Comparison of ENCODE assay signal across 9 cellular contexts in genomic region chr2:43168016-43168369, GRCh38. TPM values are rescaled to one million over a fixed set of nuclear protein-coding genes. Genes with fewer than 3 reads are reported as not detected.
DNase-seq lines count a peak whose midpoint lies in the region; ATAC-seq and TF ChIP-seq lines count a peak whose summit lies in the region.
"Had no signal": no experiment of that assay in that cellular context is flagged by ENCODE, and none has a peak within 500 bp of the region (broad histone marks: within the 10 kb centered on the region; RNA-seq: fewer than 3 reads in every experiment).

No MANE protein-coding gene starts in this region.

- peak overlapping the region; percentile 22 for H3K23ac ChIP-seq in neuronal stem cell (ENCODE audit: low read depth, low read length, poor library complexity)

- no peaks in the 10 kb centered on the region for H3K9me2 ChIP-seq in OCI-LY1 (ENCODE audit: low read depth, low read length)

- peak overlapping the region; percentile 93 for H2BK12ac ChIP-seq in neuronal stem cell (ENCODE audit: low read length)

- H3K4me2 ChIP-seq in OCI-LY1 (ENCODE audit: low read length): peak overlapping the region; percentile 54; the same call in 1 of the 2 replicates
- H3K4me2 ChIP-seq in neuronal stem cell (ENCODE audit: insufficient read depth, low read length, poor library complexity, severe bottlenecking): no peak overlapping the region

- CTCF ChIA-PET in CD4-positive, alpha-beta T cell (lab: Charles Lee): interaction anchor here (0.9 to 4.6 kb wide), 5 partner anchors 26 to 60 kb away, joined by 4 to 38 read pairs (median 24); partner anchors contain the start of gene ZFP36L2

- no peak overlapping the region for H3K14ac ChIP-seq in neuronal stem cell (ENCODE audit: low read length)

- peak overlapping the region; percentile 94 for H2BK120ac ChIP-seq in neuronal stem cell (ENCODE audit: low read depth, low read length)

- H4K20me1 ChIP-seq in OCI-LY1 (ENCODE audit: insufficient read depth, low read length): no peaks in the 10 kb centered on the region

- intact Hi-C loops in CD4-positive, alpha-beta T cell (cut with DNase I, micrococcal nuclease): loop anchor here in 1 of 2 experiments (2.0 kb wide), 1 partner anchor 39 kb away; no protein-coding TSS in a partner anchor

- H3K4me3 Mint-ChIP-seq in CD4-positive, alpha-beta T cell: peak overlapping the region; percentile 69

- H3F3A ChIP-seq in OCI-LY1 (ENCODE audit: insufficient read depth, low read length): no peaks in the 10 kb centered on the region

- H3K27ac Mint-ChIP-seq in CD4-positive, alpha-beta T cell: peak overlapping the region; percentile 97

- peak overlapping the region; percentile 100 for H2BK15ac ChIP-seq in neuronal stem cell (ENCODE audit: low read length)

- H3K27ac ChIP-seq in CD4-positive, alpha-beta T cell (ENCODE audit: low read depth, low read length): peak overlapping the region; percentile 76
- H3K27ac ChIP-seq in OCI-LY1 (ENCODE audit: low read depth, low read length, poor library complexity, severe bottlenecking) (peak overlapping the region; percentile 92), duodenal mucosa (ENCODE audit: low read depth, low read length) (peak overlapping the region; percentile 63), neuronal stem cell (replicated peaks; ENCODE audit: low read length) (no peak overlapping the region)

- H3K9me3 Mint-ChIP-seq in CD4-positive, alpha-beta T cell: no peaks in the 10 kb centered on the region

- H3K9ac ChIP-seq in OCI-LY1 (ENCODE audit: low read length): peak overlapping the region; percentile 67; the same call in 1 of the 2 replicates
- H3K9ac ChIP-seq in duodenal mucosa (ENCODE audit: low read depth in 1 of 2, low read length in 2 of 2): peak overlapping the region; percentile 40 to 49
- H3K9ac ChIP-seq in neuronal stem cell (ENCODE audit: low read depth, low read length, poor library complexity): peak overlapping the region; percentile 18

- H2BK5ac ChIP-seq in neuronal stem cell (ENCODE audit: low read length): peak overlapping the region; percentile 4

- H3K79me1 ChIP-seq in neuronal stem cell (ENCODE audit: low read depth, low read length): peaks cover 4% of the 10 kb centered on the region

- no peaks in the 10 kb centered on the region for H3K27me3 ChIP-seq in CD4-positive, alpha-beta T cell (ENCODE audit: control insufficient read depth, insufficient read depth, low read length)
- H3K27me3 ChIP-seq in OCI-LY1 (ENCODE audit: insufficient read depth, low read length): no peaks in the 10 kb centered on the region
- H3K27me3 ChIP-seq in duodenal mucosa (ENCODE audit: control insufficient read depth in 1 of 2, insufficient read depth in 2 of 2, low read length in 2 of 2): no peaks in the 10 kb centered on the region
- H3K27me3 ChIP-seq in neuronal stem cell (ENCODE audit: control insufficient read depth in 3 of 3, insufficient read depth in 3 of 3, low read depth in 1 of 3, low read length in 3 of 3): no peaks in the 10 kb centered on the region

- peak overlapping the region; percentile 59 for H3K4ac ChIP-seq in neuronal stem cell (ENCODE audit: low read length)

- H3K36me3 ChIP-seq in OCI-LY1 (ENCODE audit: insufficient read depth, low read length) (no peaks in the 10 kb centered on the region), duodenal mucosa (ENCODE audit: control insufficient read depth in 1 of 2, insufficient read depth in 2 of 2, low read length in 2 of 2) (no peaks in the 10 kb centered on the region), neuronal stem cell (replicated peaks in 1 of 2; ENCODE audit: control insufficient read depth in 2 of 2, insufficient read depth in 2 of 2, low read length in 2 of 2) (no peaks in the 10 kb centered on the region)

- no peak for ATAC-seq in CD4-positive, alpha-beta T cell (ENCODE audit: poor library complexity)
- ATAC-seq in HG03521 (IDR thresholded peaks at IDR 0.05; ENCODE audit: unreplicated experiment) (no peak), HG03159 (IDR thresholded peaks at IDR 0.05; ENCODE audit: unreplicated experiment) (no peak)

- H4K8ac ChIP-seq in neuronal stem cell (ENCODE audit: low read depth, low read length): no peak overlapping the region

- WGBS in neuronal stem cell (ENCODE audit: extremely low coverage in 2 of 2, insufficient read length in 2 of 2, insufficient replicate concordance in 1 of 2), 2 donors: no CpG with 5 or more reads among the region's 1 CpG

- peaks cover 79% of the 10 kb centered on the region for H3K4me1 Mint-ChIP-seq in CD4-positive, alpha-beta T cell (ENCODE audit: low read depth)

- H2AK5ac ChIP-seq in neuronal stem cell (ENCODE audit: low read depth, low read length): peak overlapping the region; percentile 48

- H4K91ac ChIP-seq in neuronal stem cell (ENCODE audit: low read depth, low read length, poor library complexity): peak overlapping the region; percentile 83

- no peaks in the 10 kb centered on the region for H3K27me3 Mint-ChIP-seq in CD4-positive, alpha-beta T cell

- no peak for DNase-seq in CD4-positive, alpha-beta T cell
- no peak for DNase-seq in neuronal stem cell (ENCODE audit: low spot score)
- DNase-seq in superior temporal gyrus (ENCODE audit: extremely low spot score): no peak
- DNase-seq in NCI-H1930 (lab: John Stamatoyannopoulos, UW): no peak
- DNase-seq: NCI-H2029 had no signal

- no peaks in the 10 kb centered on the region for H3K9me3 ChIP-seq in CD4-positive, alpha-beta T cell (ENCODE audit: control insufficient read depth, low read length)
- H3K9me3 ChIP-seq in OCI-LY1 (ENCODE audit: low read length) (no peaks in the 10 kb centered on the region), duodenal mucosa (ENCODE audit: control insufficient read depth in 1 of 2, low read length in 2 of 2) (no peaks in the 10 kb centered on the region), neuronal stem cell (replicated peaks in 1 of 2; ENCODE audit: control insufficient read depth in 2 of 2, insufficient read depth in 1 of 2, low read depth in 1 of 2, low read length in 2 of 2) (no peaks in the 10 kb centered on the region)

- no peaks in the 10 kb centered on the region for H3K79me2 ChIP-seq in OCI-LY1 (ENCODE audit: insufficient read depth, low read length)

- H3K18ac ChIP-seq in neuronal stem cell (ENCODE audit: low read length): peak overlapping the region; percentile 69

- H3K4me3 ChIP-seq in OCI-LY1 (ENCODE audit: low read depth, low read length, poor library complexity, severe bottlenecking) (no peak overlapping the region), duodenal mucosa (ENCODE audit: low read depth in 1 of 2, low read length in 2 of 2) (no peak overlapping the region), neuronal stem cell (ENCODE audit: low read length in 2 of 2) (no peak overlapping the region)

- no peak overlapping the region for H2AFZ ChIP-seq in OCI-LY1 (ENCODE audit: low read length)
- H2AFZ ChIP-seq in neuronal stem cell (ENCODE audit: low read length): peak overlapping the region; percentile 81

- TF ChIP-seq CTCF in CD4-positive, alpha-beta T cell (IDR thresholded peaks at IDR 0.05): no peak
- no peak for TF ChIP-seq CTCF in OCI-LY1 (IDR thresholded peaks at IDR 0.05; ENCODE audit: low read length)

- H3K36me3 Mint-ChIP-seq in CD4-positive, alpha-beta T cell (ENCODE audit: low read depth): no peaks in the 10 kb centered on the region

- POLR2A ChIA-PET in CD4-positive, alpha-beta T cell (lab: Charles Lee): interaction anchor here (1.0 to 16.1 kb wide), 4 partner anchors 9 to 53 kb away, joined by 3 to 790 read pairs (median 48); partner anchors contain the start of gene ZFP36L2

- H3K4me1 ChIP-seq in OCI-LY1 (ENCODE audit: insufficient read depth, low read length, severe bottlenecking): peaks cover 50% of the 10 kb centered on the region
- H3K4me1 ChIP-seq in duodenal mucosa (ENCODE audit: control insufficient read depth in 1 of 2, insufficient read depth in 2 of 2, low read length in 2 of 2): peaks cover 49 to 56% of the 10 kb centered on the region in 2 donors
- H3K4me1 ChIP-seq in neuronal stem cell (ENCODE audit: control insufficient read depth in 2 of 2, insufficient read depth in 1 of 2, low read depth in 1 of 2, low read length in 2 of 2): peaks cover 10 to 16% of the 10 kb centered on the region in 2 donors

RNA-seq across cellular contexts. Expression of gene ZFP36L2, which starts 58.4 kb away (rescaled TPM):
- 1,000 to 10,000 TPM; 1,602 to 1,631 TPM for total RNA-seq in CD4-positive, alpha-beta T cell
- polyA plus RNA-seq in neuronal stem cell (2013, experiment 1 of 2): 39.5 TPM
- 40.0 TPM for polyA plus RNA-seq in neuronal stem cell (2013, experiment 2 of 2)
